In the genomic region with DNA sequence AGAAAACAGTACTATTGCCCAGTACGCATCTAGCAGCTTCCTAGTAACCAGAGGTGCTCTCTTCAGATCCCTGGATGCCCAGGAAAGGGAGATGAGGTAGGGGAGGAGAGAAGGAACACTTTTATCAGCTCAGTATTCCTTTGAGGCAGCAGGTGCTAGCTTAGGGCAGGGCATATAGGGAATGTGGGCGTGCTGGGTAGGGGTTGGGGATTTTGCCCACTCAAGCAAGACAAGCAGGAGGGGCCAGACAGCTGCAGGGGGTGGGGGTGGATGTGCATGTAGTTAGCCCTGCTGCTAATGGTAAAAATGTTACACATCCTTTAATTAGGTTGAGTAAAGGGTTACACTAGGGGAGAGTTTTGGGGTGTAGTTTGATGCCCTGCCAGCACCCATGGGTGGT, we compare ENCODE assay signal across 22 cellular contexts.
DNase-seq lines count a peak whose midpoint lies in the region; TF ChIP-seq lines count a peak whose summit lies in the region.
"Had no signal": no experiment of that assay in that cellular context is flagged by ENCODE, and none has a peak within 500 bp of the region (broad histone marks: within the 10 kb centered on the region; RNA-seq: fewer than 3 reads in every experiment).

No MANE protein-coding gene starts in this region.

- peak; percentile 12 for DNase-seq in activated CD8-positive, alpha-beta memory T cell treated with anti-CD3 and anti-CD28 coated beads, Interleukin-2, amount 50 U/mL, for 48 hours
- DNase-seq in activated CD8-positive, alpha-beta memory T cell treated with anti-CD3 and anti-CD28 coated beads, Interleukin-2, amount 50 U/mL, for 4 hours: no peak
- DNase-seq in NCI-H69 (lab: John Stamatoyannopoulos, UW): peak; percentile 23
- DNase-seq in left kidney (ENCODE audit: low read depth, low spot score): peak; percentile 53
- no peak for DNase-seq in SIG-M5 treated with dmso at 0.1 percent for 504 hours (lab: John Stamatoyannopoulos, UW; ENCODE audit: unreplicated experiment)
- DNase-seq in effector CD4-positive, alpha-beta T cell: no peak
- DNase-seq in coronary artery (ENCODE audit: low spot score): no peak
- DNase-seq: CD4-positive, CD25-positive, alpha-beta regulatory T cell; IMR-90; NCI-H1436 treated with DMSO at 0.1 percent for 48 hours; NCI-H2029 treated with DMSO at 0.1 percent for 48 hours; NCI-H226; NCI-H510A treated with DMSO at 0.1 percent for 48 hours; PC-3; Right ventricle myocardium superior; SW 1271; T-helper 17 cell had no signal

- no peak for TF ChIP-seq CTCF in coronary artery (IDR thresholded peaks at IDR 0.05)

- no peak overlapping the region for H3K27ac ChIP-seq in coronary artery
- H3K27ac ChIP-seq: KMS-11, SK-N-MC had no signal

- H3K4me3 ChIP-seq in coronary artery: no peak overlapping the region
- H3K4me3 ChIP-seq: GM12878, GM23338, HAP-1, SK-N-MC had no signal

Comparison
In these comparisons a context has a peak if more than half of its experiments do, and no peak if none do; other contexts are left out.
1. DNase-seq: peak in activated CD8-positive, alpha-beta memory T cell treated with anti-CD3 and anti-CD28 coated beads, Interleukin-2, amount 50 U/mL, for 48 hours (single experiment), NCI-H69 (single experiment) and left kidney (single experiment); none in activated CD8-positive, alpha-beta memory T cell treated with anti-CD3 and anti-CD28 coated beads, Interleukin-2, amount 50 U/mL, for 4 hours (single experiment), SIG-M5 treated with dmso at 0.1 percent for 504 hours (single experiment), effector CD4-positive, alpha-beta T cell (single experiment) and coronary artery (single experiment).